Comparison of ENCODE assay signal across 8 cellular contexts in genomic region chr18:48409591-48410094, GRCh38. TPM values are rescaled to one million over a fixed set of nuclear protein-coding genes. Genes with fewer than 3 reads are reported as not detected.
DNase-seq lines count a peak whose midpoint lies in the region; ATAC-seq, FAIRE-seq and TF ChIP-seq lines count a peak whose summit lies in the region.

No MANE protein-coding gene starts in this region.

- DNase-seq in CD4-positive, alpha-beta T cell = no peak
- DNase-seq in OCI-LY7 (ENCODE audit: low spot score) = no peak
- DNase-seq in central memory CD8-positive, alpha-beta T cell (ENCODE audit: low spot score in 2 of 2) = no peak
- DNase-seq in right lobe of liver = peak in 2 of 3 donors; percentile 39 to 53
- DNase-seq in stimulated activated naive CD8-positive, alpha-beta T cell treated with anti-CD3 and anti-CD28 coated beads, Interleukin-15, amount 100 ng/mL, for 72 hours = peak; percentile 11 to 17
- DNase-seq in H54 (ENCODE audit: insufficient read length, low spot score) = no peak

- H3K36me3 ChIP-seq in OCI-LY7 (ENCODE audit: insufficient read depth, low read length) (no peaks in the 10 kb centered on the region), right lobe of liver (no peaks in the 10 kb centered on the region)

- no peaks in the 10 kb centered on the region for H3K9me2 ChIP-seq in OCI-LY7 (ENCODE audit: insufficient read depth, low read length)

- FAIRE-seq in H54 (lab: Jason Lieb, UNC) = no peak

- H3K27ac Mint-ChIP-seq in CD4-positive, alpha-beta T cell = no peak overlapping the region
- no peak overlapping the region for H3K27ac Mint-ChIP-seq in central memory CD8-positive, alpha-beta T cell (ENCODE audit: low read depth)
- H3K27ac Mint-ChIP-seq in stimulated activated naive CD8-positive, alpha-beta T cell treated with anti-CD3 and anti-CD28 coated beads, Interleukin-15, amount 100 ng/mL, for 72 hours = no peak overlapping the region

- TF ChIP-seq CTCF in CD4-positive, alpha-beta T cell (IDR thresholded peaks at IDR 0.05) = no peak
- no peak for TF ChIP-seq CTCF in OCI-LY7 (conservative IDR thresholded peaks at IDR 0.05; ENCODE audit: low read length)
- no peak for TF ChIP-seq CTCF in right lobe of liver (IDR thresholded peaks at IDR 0.05)

- H3K4me3 Mint-ChIP-seq in CD4-positive, alpha-beta T cell = peak overlapping the region; percentile 23
- H3K4me3 Mint-ChIP-seq in central memory CD8-positive, alpha-beta T cell = peak overlapping the region; percentile 56
- peak overlapping the region; percentile 66 to 75 for H3K4me3 Mint-ChIP-seq in stimulated activated naive CD8-positive, alpha-beta T cell treated with anti-CD3 and anti-CD28 coated beads, Interleukin-15, amount 100 ng/mL, for 72 hours

- peak overlapping the region; percentile 72 for H3K4me2 ChIP-seq in OCI-LY7 (ENCODE audit: low read length)

- no peaks in the 10 kb centered on the region for H3K9me3 Mint-ChIP-seq in CD4-positive, alpha-beta T cell
- no peaks in the 10 kb centered on the region for H3K9me3 Mint-ChIP-seq in central memory CD8-positive, alpha-beta T cell
- no peaks in the 10 kb centered on the region for H3K9me3 Mint-ChIP-seq in stimulated activated naive CD8-positive, alpha-beta T cell treated with anti-CD3 and anti-CD28 coated beads, Interleukin-15, amount 100 ng/mL, for 72 hours

- TF ChIP-seq POLR2A in right lobe of liver (IDR thresholded peaks at IDR 0.05) (no peak), H54 (IDR thresholded peaks at IDR 0.05; ENCODE audit: low read depth, low read length) (no peak)

- H3K36me3 Mint-ChIP-seq in CD4-positive, alpha-beta T cell (ENCODE audit: low read depth) = no peaks in the 10 kb centered on the region
- no peaks in the 10 kb centered on the region for H3K36me3 Mint-ChIP-seq in central memory CD8-positive, alpha-beta T cell (ENCODE audit: insufficient read depth)

- CTCF ChIA-PET in CD4-positive, alpha-beta T cell (lab: Charles Lee) = no interaction called here
- CTCF ChIA-PET in OCI-LY7 (lab: Charles Lee; ENCODE audit: unreplicated experiment) = no interaction called here

- H3K27ac ChIP-seq in CD4-positive, alpha-beta T cell (ENCODE audit: low read depth, low read length) = no peak overlapping the region
- H3K27ac ChIP-seq in OCI-LY7 (ENCODE audit: low read depth, low read length, poor library complexity, severe bottlenecking) (no peak overlapping the region), right lobe of liver (no peak overlapping the region)

- H3K4me3 ChIP-seq in OCI-LY7 (ENCODE audit: low read depth, low read length, poor library complexity, severe bottlenecking) (peak overlapping the region; percentile 67), right lobe of liver (peak overlapping the region; percentile 61 to 82 (median 69))

- no peak for ATAC-seq in CD4-positive, alpha-beta T cell (ENCODE audit: poor library complexity)
- ATAC-seq in GM21723 (IDR thresholded peaks at IDR 0.05; ENCODE audit: unreplicated experiment) (peak; percentile 14), right lobe of liver (peak; percentile 4 to 47 (median 26)), HG02610 (IDR thresholded peaks at IDR 0.05; ENCODE audit: unreplicated experiment) (no peak)
- ATAC-seq in central memory CD8-positive, alpha-beta T cell (replicated peaks; ENCODE audit: extremely low read depth, poor library complexity, severe bottlenecking) = no peak
- peak; percentile 25 for ATAC-seq in stimulated activated naive CD8-positive, alpha-beta T cell treated with anti-CD3 and anti-CD28 coated beads, Interleukin-15, amount 100 ng/mL, for 72 hours

- POLR2A ChIA-PET in CD4-positive, alpha-beta T cell (lab: Charles Lee) = no interaction called here
- POLR2A ChIA-PET in OCI-LY7 (lab: Charles Lee) = no interaction called here

- peaks cover 9% of the 10 kb centered on the region for H3K4me1 Mint-ChIP-seq in CD4-positive, alpha-beta T cell (ENCODE audit: low read depth)
- H3K4me1 Mint-ChIP-seq in central memory CD8-positive, alpha-beta T cell = no peaks in the 10 kb centered on the region
- H3K4me1 Mint-ChIP-seq in stimulated activated naive CD8-positive, alpha-beta T cell treated with anti-CD3 and anti-CD28 coated beads, Interleukin-15, amount 100 ng/mL, for 72 hours = peaks cover 6% of the 10 kb centered on the region

- H3K27me3 Mint-ChIP-seq in CD4-positive, alpha-beta T cell = peaks cover 78% of the 10 kb centered on the region
- H3K27me3 Mint-ChIP-seq in central memory CD8-positive, alpha-beta T cell = peaks cover 71% of the 10 kb centered on the region
- peaks cover 79% of the 10 kb centered on the region for H3K27me3 Mint-ChIP-seq in stimulated activated naive CD8-positive, alpha-beta T cell treated with anti-CD3 and anti-CD28 coated beads, Interleukin-15, amount 100 ng/mL, for 72 hours

- peaks cover 85% of the 10 kb centered on the region for H3K27me3 ChIP-seq in CD4-positive, alpha-beta T cell (ENCODE audit: control insufficient read depth, insufficient read depth, low read length)
- no peaks in the 10 kb centered on the region for H3K27me3 ChIP-seq in right lobe of liver

- no peaks in the 10 kb centered on the region for H3K79me2 ChIP-seq in OCI-LY7 (ENCODE audit: insufficient read depth, low read depth, low read length)

- H3K4me1 ChIP-seq in OCI-LY7 (ENCODE audit: insufficient read depth, low read length, poor library complexity, severe bottlenecking) (no peaks in the 10 kb centered on the region), right lobe of liver (peaks cover 0 to 14% (median 3%) of the 10 kb centered on the region in 4 donors)

- H3K9me3 ChIP-seq in CD4-positive, alpha-beta T cell (ENCODE audit: control insufficient read depth, low read length) = no peaks in the 10 kb centered on the region
- H3K9me3 ChIP-seq in OCI-LY7 (ENCODE audit: low read length) (no peaks in the 10 kb centered on the region), right lobe of liver (no peaks in the 10 kb centered on the region)

- H4K20me1 ChIP-seq in OCI-LY7 (ENCODE audit: insufficient read depth, low read length) = no peaks in the 10 kb centered on the region

- intact Hi-C loops in CD4-positive, alpha-beta T cell (cut with DNase I, micrococcal nuclease) = no loop called here
- intact Hi-C loops in OCI-LY7 (cut with micrococcal nuclease; ENCODE audit: unreplicated experiment) = no loop called here
- intact Hi-C loops in right lobe of liver (cut with DNase I) = no loop called here

- BruUV-seq in OCI-LY7 (replicated peaks; lab: Mats Ljungman, UMichigan) = no TSS peak

- H2AFZ ChIP-seq in OCI-LY7 (ENCODE audit: low read length) = no peak overlapping the region

- WGBS in right lobe of liver (ENCODE audit: insufficient coverage, low coverage, low lambda C conversion rate, missing lambda C conversion rate) = 0% methylated on average over 13 of the region's 55 CpGs

RNA-seq across cellular contexts. Expression of gene ZBTB7C, which starts 0.5 kb away (rescaled TPM):
- total RNA-seq in CD4-positive, alpha-beta T cell = not detected
- total RNA-seq in OCI-LY7 (2014; rRNA removed; shearing (Covaris generic)) = not detected in 2 replicates
- total RNA-seq in OCI-LY7 (2022) (not detected in 2 replicates), right lobe of liver (1 to 10 TPM; 1.1 to 1.7 (median 1.3) TPM)

Comparison
In these comparisons a context has a peak if more than half of its experiments do, and no peak if none do; other contexts are left out.
1. ATAC-seq: peak in GM21723 (single experiment), right lobe of liver (4 of 4) and stimulated activated naive CD8-positive, alpha-beta T cell treated with anti-CD3 and anti-CD28 coated beads, Interleukin-15, amount 100 ng/mL, for 72 hours (single experiment); none in CD4-positive, alpha-beta T cell (single experiment), central memory CD8-positive, alpha-beta T cell (single experiment) and HG02610 (single experiment).
2. DNase-seq: peak in right lobe of liver (2 of 3) and stimulated activated naive CD8-positive, alpha-beta T cell treated with anti-CD3 and anti-CD28 coated beads, Interleukin-15, amount 100 ng/mL, for 72 hours (2 of 2); none in CD4-positive, alpha-beta T cell (0 of 10), OCI-LY7 (single experiment), central memory CD8-positive, alpha-beta T cell (0 of 2) and H54 (single experiment).
3. Peak in every context shown above with its lines, with median percentiles within 50 percentile points of each other: H3K4me3 Mint-ChIP-seq.